ENCODE assay signal across 25 cellular contexts in genomic region chrX:44061940-44062339, GRCh38.
"Had no signal": no experiment of that assay in that cellular context is flagged by ENCODE, and none has a peak within 500 bp of the region (broad histone marks: within the 10 kb centered on the region; RNA-seq: fewer than 3 reads in every experiment).

No MANE protein-coding gene starts in this region.

- H3K36me3 ChIP-seq: heart left ventricle, left lung, lower lobe of right lung, sigmoid colon, thyroid gland, upper lobe of right lung, WERI-Rb-1 had no signal

- H3K4me1 ChIP-seq: heart left ventricle, left lung, lower lobe of right lung, sigmoid colon, thyroid gland, upper lobe of right lung had no signal

- H3K27me3 ChIP-seq: foreskin keratinocyte, sigmoid colon, thyroid gland, upper lobe of right lung had no signal

- DNase-seq: activated CD4-positive, alpha-beta memory T cell treated with anti-CD3 and anti-CD28 coated beads, Interleukin-2, amount 10 ng/mL, durations not matched to agents 7 days and 5 days; activated CD4-positive, alpha-beta T cell treated with anti-CD3 and anti-CD28 coated beads, Interleukin-2, amount 10 ng/mL, durations not matched to agents 24 days and 14 days; activated gamma-delta T cell treated with Interleukin-2 at 50 U/mL for 16 hours; activated naive CD4-positive, alpha-beta T cell treated with anti-CD3 and anti-CD28 coated beads, Interleukin-2, amount 50 U/mL, for 16 hours; activated T-cell treated with anti-CD3 and anti-CD28 coated beads, Interleukin-2, amount 50 U/mL, for 4 hours; amniotic stem cell; caudate nucleus; foreskin keratinocyte; heart left ventricle; hypothalamus; immature natural killer cell; kidney glomerular epithelial cell; left lung; lower lobe of right lung; mucosa of descending colon; retina; sigmoid colon; small intestine; stimulated activated CD4-positive, alpha-beta T cell treated with anti-CD3 and anti-CD28 coated beads, Interleukin-4, amount 100 ng/mL, for 24 hours; stimulated activated naive CD8-positive, alpha-beta T cell treated with anti-CD3 and anti-CD28 coated beads, Interleukin-15, amount 100 ng/mL, for 72 hours; substantia nigra; thyroid gland; upper lobe of right lung; WERI-Rb-1 had no signal

- H3K27ac ChIP-seq: epithelial cell of prostate, foreskin keratinocyte, heart left ventricle, left lung, lower lobe of right lung, sigmoid colon, thyroid gland, upper lobe of right lung, WERI-Rb-1 had no signal

- H3K4me3 ChIP-seq: heart left ventricle, left lung, lower lobe of right lung, mucosa of descending colon, sigmoid colon, thyroid gland, upper lobe of right lung had no signal

- H3K9me3 ChIP-seq: heart left ventricle, left lung, lower lobe of right lung, mucosa of descending colon, sigmoid colon, thyroid gland, upper lobe of right lung had no signal
